ENCODE assay signal across 22 cellular contexts in genomic region chr15:33066584-33066983, GRCh38.
DNase-seq lines count a peak whose midpoint lies in the region; ATAC-seq and TF ChIP-seq lines count a peak whose summit lies in the region.
"Had no signal": no experiment of that assay in that cellular context is flagged by ENCODE, and none has a peak within 500 bp of the region (broad histone marks: within the 10 kb centered on the region; RNA-seq: fewer than 3 reads in every experiment).

No MANE protein-coding gene starts in this region.

- no peaks in the 10 kb centered on the region for H3K9me3 ChIP-seq in MG63
- no peaks in the 10 kb centered on the region for H3K9me3 ChIP-seq in left lung
- no peaks in the 10 kb centered on the region for H3K9me3 ChIP-seq in trophoblast cell (ENCODE audit: insufficient read depth, low read depth, low read length)
- H3K9me3 ChIP-seq: HAP-1, psoas muscle, thoracic aorta had no signal

- no peaks in the 10 kb centered on the region for H3K9me3 Mint-ChIP-seq in natural killer cell treated with Interleukin-12 subunit alpha and Interleukin-12 subunit beta and Interleukin-15 and Interleukin-18, amount 100 ng/mL, for 72 hours
- H3K9me3 Mint-ChIP-seq: activated naive CD8-positive, alpha-beta T cell treated with anti-CD3 and anti-CD28 coated beads for 36 hours; brain; CD4-positive, alpha-beta memory T cell; naive thymus-derived CD4-positive, alpha-beta T cell had no signal

- no peak overlapping the region for H3K18ac ChIP-seq in trophoblast cell (ENCODE audit: low read length)

- no peak overlapping the region for H2AFZ ChIP-seq in trophoblast cell (ENCODE audit: insufficient read depth, low read length, poor library complexity)

- H4K8ac ChIP-seq in trophoblast cell (ENCODE audit: low read depth, low read length), result no peak overlapping the region

- peak overlapping the region; percentile 48 for H4K91ac ChIP-seq in trophoblast cell (ENCODE audit: low read depth, low read length)

- no peak for TF ChIP-seq CTCF in left lung (IDR thresholded peaks at IDR 0.05)

- H3K79me2 ChIP-seq in trophoblast cell (ENCODE audit: control insufficient read depth, insufficient read depth, low read length, poor library complexity), result no peaks in the 10 kb centered on the region

- no peak overlapping the region for H3K14ac ChIP-seq in trophoblast cell (ENCODE audit: low read length)

- no peak overlapping the region for H3K4me2 ChIP-seq in trophoblast cell (ENCODE audit: low read length)

- no peak overlapping the region for H3K9ac ChIP-seq in trophoblast cell (ENCODE audit: low read length)

- H2BK12ac ChIP-seq in trophoblast cell (ENCODE audit: low read length), result no peak overlapping the region

- DNase-seq in COLO668 (lab: John Stamatoyannopoulos, UW; ENCODE audit: unreplicated experiment), result peak; percentile 22
- no peak for DNase-seq in MG63
- DNase-seq in left lung, result no peak
- DNase-seq in trophoblast cell, result no peak
- no peak for DNase-seq in NCI-H82 treated with DMSO at 0.1 percent for 48 hours (lab: John Stamatoyannopoulos, UW; ENCODE audit: unreplicated experiment)
- DNase-seq in natural killer cell treated with Interleukin-12 subunit alpha and Interleukin-12 subunit beta and Interleukin-15 and Interleukin-18, amount 100 ng/mL, for 72 hours (ENCODE audit: low spot score), result no peak
- DNase-seq in GM19238 (ENCODE audit: insufficient read length, low spot score), result no peak
- DNase-seq: activated naive CD8-positive, alpha-beta T cell treated with anti-CD3 and anti-CD28 coated beads for 36 hours; CD4-positive, alpha-beta memory T cell; DND-41; KG1; left ventricle myocardium superior; NCI-H1105 treated with DMSO at 0.1 percent for 48 hours; NCI-H2107; NCI-H524 treated with DMSO at 0.1 percent for 48 hours; psoas muscle; T-helper 2 cell had no signal

- H3K27me3 Mint-ChIP-seq in natural killer cell treated with Interleukin-12 subunit alpha and Interleukin-12 subunit beta and Interleukin-15 and Interleukin-18, amount 100 ng/mL, for 72 hours, result peaks cover 0 to 19% of the 10 kb centered on the region in 2 donors
- H3K27me3 Mint-ChIP-seq: brain had no signal

- H3K23ac ChIP-seq in trophoblast cell (ENCODE audit: low read length), result no peak overlapping the region

- intact Hi-C loops in left lung (cut with DNase I), result no loop called here

- no peaks in the 10 kb centered on the region for H3K36me3 Mint-ChIP-seq in natural killer cell treated with Interleukin-12 subunit alpha and Interleukin-12 subunit beta and Interleukin-15 and Interleukin-18, amount 100 ng/mL, for 72 hours
- H3K36me3 Mint-ChIP-seq: activated naive CD8-positive, alpha-beta T cell treated with anti-CD3 and anti-CD28 coated beads for 36 hours; brain; CD4-positive, alpha-beta memory T cell had no signal

- H3K4me1 ChIP-seq in left lung, result peaks cover 8 to 24% of the 10 kb centered on the region in 2 donors
- H3K4me1 ChIP-seq in trophoblast cell (ENCODE audit: control insufficient read depth in 1 of 2, insufficient read depth in 2 of 2, low read length in 2 of 2), result peaks cover 21 to 26% of the 10 kb centered on the region in 2 experiments
- H3K4me1 ChIP-seq: HAP-1 had no signal

- peaks cover 15 to 22% of the 10 kb centered on the region in 2 donors for H3K4me1 Mint-ChIP-seq in natural killer cell treated with Interleukin-12 subunit alpha and Interleukin-12 subunit beta and Interleukin-15 and Interleukin-18, amount 100 ng/mL, for 72 hours (ENCODE audit: low read depth in 2 of 2)

- H4K12ac ChIP-seq in trophoblast cell (ENCODE audit: low read depth, low read length), result no peak overlapping the region

- H3K27ac Mint-ChIP-seq in natural killer cell treated with Interleukin-12 subunit alpha and Interleukin-12 subunit beta and Interleukin-15 and Interleukin-18, amount 100 ng/mL, for 72 hours, result no peak overlapping the region
- H3K27ac Mint-ChIP-seq: activated naive CD8-positive, alpha-beta T cell treated with anti-CD3 and anti-CD28 coated beads for 36 hours; brain had no signal

- ATAC-seq in left lung (peak; percentile 24), GM21786 (IDR thresholded peaks at IDR 0.05; ENCODE audit: unreplicated experiment) (no peak)
- ATAC-seq in natural killer cell treated with Interleukin-12 subunit alpha and Interleukin-12 subunit beta and Interleukin-15 and Interleukin-18, amount 100 ng/mL, for 72 hours, result no peak
- ATAC-seq: left ventricle myocardium superior; naive thymus-derived CD4-positive, alpha-beta T cell; psoas muscle had no signal

- no peak overlapping the region for H3K4me3 Mint-ChIP-seq in natural killer cell treated with Interleukin-12 subunit alpha and Interleukin-12 subunit beta and Interleukin-15 and Interleukin-18, amount 100 ng/mL, for 72 hours
- H3K4me3 Mint-ChIP-seq: activated naive CD8-positive, alpha-beta T cell treated with anti-CD3 and anti-CD28 coated beads for 36 hours; brain had no signal

- H2BK5ac ChIP-seq in trophoblast cell (ENCODE audit: low read depth, low read length, poor library complexity), result no peak overlapping the region

- H3K27ac ChIP-seq in left lung (no peak overlapping the region), trophoblast cell (ENCODE audit: low read depth, low read length) (no peak overlapping the region)
- H3K27ac ChIP-seq: psoas muscle, thoracic aorta had no signal

- no peak overlapping the region for H2AK5ac ChIP-seq in trophoblast cell (ENCODE audit: low read length)

- H3K4me3 ChIP-seq in MG63 (peak overlapping the region; percentile 16), left lung (peak overlapping the region; percentile 1 to 32), trophoblast cell (ENCODE audit: low read depth, low read length) (no peak overlapping the region)
- H3K4me3 ChIP-seq: HAP-1, thoracic aorta had no signal

- peaks cover 8% of the 10 kb centered on the region for H3K79me1 ChIP-seq in trophoblast cell (ENCODE audit: low read length)

- H3K36me3 ChIP-seq in MG63, result no peaks in the 10 kb centered on the region
- H3K36me3 ChIP-seq in left lung, result no peaks in the 10 kb centered on the region
- no peaks in the 10 kb centered on the region for H3K36me3 ChIP-seq in trophoblast cell (ENCODE audit: control insufficient read depth in 1 of 2, insufficient read depth in 2 of 2, low read length in 2 of 2)
- H3K36me3 ChIP-seq: HAP-1, thoracic aorta had no signal

- WGBS in trophoblast cell (ENCODE audit: extremely low coverage, insufficient coverage, insufficient read length), result no CpG with 5 or more reads among the region's 8 CpGs

- H3K4ac ChIP-seq in trophoblast cell (ENCODE audit: low read depth, low read length), result no peak overlapping the region

- H3K27me3 ChIP-seq in MG63 (no peaks in the 10 kb centered on the region), left lung (no peaks in the 10 kb centered on the region), trophoblast cell (ENCODE audit: insufficient read depth, low read length) (no peaks in the 10 kb centered on the region)

- H2BK120ac ChIP-seq in trophoblast cell (ENCODE audit: insufficient read depth, low read length, poor library complexity), result no peak overlapping the region
